7 cellular contexts compared by ENCODE assay signal in the genomic region with DNA sequence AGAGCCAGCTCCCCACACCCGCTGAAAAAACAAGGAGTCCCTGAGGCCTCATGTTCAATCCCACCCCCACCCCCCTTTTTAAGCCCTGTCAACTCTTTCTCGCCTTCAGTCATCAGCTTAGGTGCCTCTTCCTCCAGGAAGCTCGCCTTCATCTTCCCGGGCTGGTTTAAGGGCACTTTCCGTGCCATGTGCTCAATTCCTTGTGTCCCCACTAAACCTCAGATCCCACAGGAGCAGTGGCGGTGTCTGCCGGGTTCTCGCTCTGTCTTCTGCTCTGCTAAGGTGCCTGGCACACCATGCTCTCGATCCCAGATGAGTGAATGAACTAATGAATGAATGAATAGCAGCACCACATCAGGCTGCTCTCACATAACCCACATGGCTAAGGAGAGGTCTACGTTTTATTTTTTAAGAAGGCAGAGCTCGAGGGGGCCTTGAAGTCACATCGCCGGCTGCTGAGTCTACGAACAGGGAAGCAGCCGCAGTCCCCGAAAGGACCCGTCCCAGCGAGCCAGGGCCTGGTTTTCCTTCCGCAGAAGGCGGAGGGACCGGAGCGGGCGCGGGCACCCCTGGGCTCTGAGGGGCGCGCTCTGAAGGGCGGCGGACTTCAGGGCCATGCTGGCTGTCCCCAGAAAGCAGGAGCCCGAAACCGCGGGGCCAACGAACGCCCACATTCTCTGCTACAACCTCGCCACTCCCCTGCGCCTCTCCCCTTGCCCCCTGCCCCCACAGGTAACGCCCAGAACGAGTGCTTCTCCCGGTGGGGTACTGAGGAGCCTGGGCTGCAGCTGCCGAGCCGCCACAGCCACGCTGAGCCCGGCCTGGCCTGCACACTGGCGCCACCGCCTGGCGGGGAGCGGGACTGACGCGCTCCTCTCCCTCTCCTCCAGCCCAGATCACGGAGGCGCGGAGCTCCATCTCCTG.
DNase-seq lines count a peak whose midpoint lies in the region; ATAC-seq, FAIRE-seq and TF ChIP-seq lines count a peak whose summit lies in the region.

No MANE protein-coding gene starts in this region.

- CTCF ChIA-PET in activated B cell treated with CpG ODN at 0.5 μM for 24 hours (lab: Charles Lee), result interaction anchor here (0.8 to 3.0 kb wide), 16 partner anchors 8 to 545 kb away, joined by 3 to 32 read pairs (median 4); no protein-coding TSS in a partner anchor

- intact Hi-C loops in activated B cell treated with CpG ODN at 0.5 μM for 24 hours (cut with micrococcal nuclease), result loop anchor here (1.0 to 2.0 kb wide), 5 partner anchors 66 to 546 kb away; no protein-coding TSS in a partner anchor

- POLR2A ChIA-PET in activated B cell treated with CpG ODN at 0.5 μM for 24 hours (lab: Charles Lee), result no interaction called here

- H3K9me3 Mint-ChIP-seq in activated B cell treated with CpG ODN at 0.5 μM for 24 hours, result no peaks in the 10 kb centered on the region

- no peaks in the 10 kb centered on the region for H3K36me3 Mint-ChIP-seq in activated B cell treated with CpG ODN at 0.5 μM for 24 hours (ENCODE audit: low read depth)

- H3K27me3 Mint-ChIP-seq in activated B cell treated with CpG ODN at 0.5 μM for 24 hours, result peaks cover 16% of the 10 kb centered on the region

- peak overlapping the region; percentile 76 for H3K4me3 Mint-ChIP-seq in activated B cell treated with CpG ODN at 0.5 μM for 24 hours

- no peak overlapping the region for H3K27ac Mint-ChIP-seq in activated B cell treated with CpG ODN at 0.5 μM for 24 hours

- H3K4me1 Mint-ChIP-seq in activated B cell treated with CpG ODN at 0.5 μM for 24 hours, result peaks cover 12% of the 10 kb centered on the region

- DNase-seq in GM18507 (ENCODE audit: extremely low spot score, insufficient read length, low read depth), result peak; percentile 68
- DNase-seq in NCI-H1436 treated with DMSO at 0.1 percent for 48 hours (lab: John Stamatoyannopoulos, UW), result peak; percentile 19
- DNase-seq in activated B cell treated with CpG ODN at 0.5 μM for 24 hours, result peak; percentile 73
- peak; percentile 55 for DNase-seq in central memory CD4-positive, alpha-beta T cell
- DNase-seq in kidney tubule cell (ENCODE audit: low spot score), result peak; percentile 73
- peak; percentile 29 to 57 for DNase-seq in stimulated activated CD4-positive, alpha-beta T cell treated with anti-CD3 and anti-CD28 coated beads, Interleukin-1b, Interleukin-23, amount 100 ng/mL, for 1 hour (ENCODE audit: low read depth in 2 of 2)

- peak; percentile 17 for TF ChIP-seq CTCF in activated B cell treated with CpG ODN at 0.5 μM for 24 hours (IDR thresholded peaks at IDR 0.05)

- peak; percentile 78 for FAIRE-seq in GM18507 (lab: Jason Lieb, UNC)

- ATAC-seq in HG02840 (IDR thresholded peaks at IDR 0.05; ENCODE audit: low FRiP score, unreplicated experiment) (peak; percentile 81), activated B cell treated with CpG ODN at 0.5 μM for 24 hours (ENCODE audit: low read depth) (peak; percentile 95)

Comparison
In these comparisons a context has a peak if more than half of its experiments do, and no peak if none do; other contexts are left out.
1. Peak in every context shown above with its lines: DNase-seq and ATAC-seq.
2. DNase-seq: peak in every context shown above with its lines; median percentile 73 in activated B cell treated with CpG ODN at 0.5 μM for 24 hours; 73 in kidney tubule cell; 68 in GM18507; 55 in central memory CD4-positive, alpha-beta T cell; 43 in stimulated activated CD4-positive, alpha-beta T cell treated with anti-CD3 and anti-CD28 coated beads, Interleukin-1b, Interleukin-23, amount 100 ng/mL, for 1 hour; 19 in NCI-H1436 treated with DMSO at 0.1 percent for 48 hours.